Comparison of ENCODE assay signal across 27 cellular contexts in genomic region chr6:73421534-73421933, GRCh38. TPM values are rescaled to one million over a fixed set of nuclear protein-coding genes. Genes with fewer than 3 reads are reported as not detected.
DNase-seq lines count a peak whose midpoint lies in the region; ATAC-seq, FAIRE-seq and TF ChIP-seq lines count a peak whose summit lies in the region.
"Had no signal": no experiment of that assay in that cellular context is flagged by ENCODE, and none has a peak within 500 bp of the region (broad histone marks: within the 10 kb centered on the region; RNA-seq: fewer than 3 reads in every experiment).

No MANE protein-coding gene starts in this region.

- no peaks in the 10 kb centered on the region for H3K79me2 ChIP-seq in K562 (ENCODE audit: control insufficient read depth, insufficient read depth, low read length)

- peak; percentile 46; the same call in 1 of the 2 replicates for TF ChIP-seq EP300 in K562 (IDR thresholded peaks at IDR 0.05; ENCODE audit: low read length)

- no peaks in the 10 kb centered on the region for H4K20me1 ChIP-seq in K562 (replicated peaks; ENCODE audit: control insufficient read depth, insufficient read depth, low read length)

- TF ChIP-seq CTCF in Caco-2 (IDR thresholded peaks at IDR 0.05; ENCODE audit: insufficient read depth in 1 of 2, low read depth in 1 of 2, low read length in 1 of 2, severe bottlenecking in 1 of 2, unreplicated experiment in 1 of 2), result no peak
- TF ChIP-seq CTCF in K562 (IDR thresholded peaks at IDR 0.05 in 2 of 3, conservative IDR thresholded peaks at IDR 0.05 in 1 of 3; ENCODE audit: insufficient read depth in 2 of 3, low read depth in 1 of 3, low read length in 3 of 3), result no peak

- in situ Hi-C loops in K562 (cut with MboI), result no loop called here

- TF ChIP-seq POLR2A in K562 (conservative IDR thresholded peaks at IDR 0.05), result no peak

- intact Hi-C loops in activated CD4-positive, alpha-beta T cell treated with anti-CD3 and anti-CD28 coated beads, Interleukin-2, amount 10 ng/mL, durations not matched to agents 24 days and 14 days (cut with micrococcal nuclease), result no loop called here
- intact Hi-C loops in Caco-2 (cut with micrococcal nuclease; ENCODE audit: unreplicated experiment), result no loop called here
- intact Hi-C loops in K562 (cut with micrococcal nuclease), result loop anchor here (5.0 kb wide), 1 partner anchor 41 kb away; the partner anchor contains the start of gene MTO1

- H3K27ac ChIP-seq in K562 (ENCODE audit: extremely low read depth, low read depth, low read length), result peak overlapping the region; percentile 80
- H3K27ac ChIP-seq: RWPE1, SK-N-MC had no signal

- H2AFZ ChIP-seq in K562 (ENCODE audit: low read depth, low read length), result peak overlapping the region; percentile 89

- POLR2A ChIA-PET in Caco-2 (lab: Charles Lee) (no interaction called here), K562 (lab: Yijun Ruan, JAX) (no interaction called here)

- no peak for TF ChIP-seq RAD21 in K562 (CRISPR knock-in tag; conservative IDR thresholded peaks at IDR 0.05 in 1 of 2, IDR thresholded peaks at IDR 0.05 in 1 of 2)

- peak; percentile 55 for ATAC-seq in K562
- ATAC-seq in natural killer cell treated with Interleukin-12 subunit alpha and Interleukin-12 subunit beta and Interleukin-15 and Interleukin-18, amount 100 ng/mL, for 72 hours, result no peak
- ATAC-seq in HG03521 (IDR thresholded peaks at IDR 0.05; ENCODE audit: unreplicated experiment), result no peak
- ATAC-seq: activated naive CD4-positive, alpha-beta T cell treated with anti-CD3 and anti-CD28 coated beads, Interleukin-2, amount 50 U/mL, for 72 hours had no signal

- H3K4me1 ChIP-seq in Caco-2, result peaks cover 13% of the 10 kb centered on the region
- H3K4me1 ChIP-seq in K562 (replicated peaks in 1 of 2; ENCODE audit: control insufficient read depth in 2 of 2, insufficient read depth in 2 of 2, low read length in 2 of 2), result peaks cover 12 to 20% of the 10 kb centered on the region in 2 experiments; a peak in 4 of 5 replicates

- H3K4me3 ChIP-seq in Caco-2 (ENCODE audit: low read depth, low read length), result no peak overlapping the region
- H3K4me3 ChIP-seq in K562, result no peak overlapping the region
- H3K4me3 ChIP-seq: SK-N-MC, skin epidermis had no signal

- BruUV-seq in Caco-2 (replicated peaks; lab: Mats Ljungman, UMichigan) (no TSS peak), K562 (replicated peaks; lab: Mats Ljungman, UMichigan) (no TSS peak)

- no peak for FAIRE-seq in K562 (lab: Jason Lieb, UNC)
- FAIRE-seq: A204.1, astrocyte had no signal

- peaks cover 48% of the 10 kb centered on the region for H3K36me3 Mint-ChIP-seq in activated CD4-positive, alpha-beta T cell treated with anti-CD3 and anti-CD28 coated beads, Interleukin-2, amount 10 ng/mL, durations not matched to agents 24 days and 14 days (ENCODE audit: low read depth)
- peaks cover 59% of the 10 kb centered on the region for H3K36me3 Mint-ChIP-seq in Caco-2 (ENCODE audit: insufficient read depth, unreplicated experiment)
- peaks cover 15% of the 10 kb centered on the region for H3K36me3 Mint-ChIP-seq in natural killer cell treated with Interleukin-12 subunit alpha and Interleukin-12 subunit beta and Interleukin-15 and Interleukin-18, amount 100 ng/mL, for 72 hours
- H3K36me3 Mint-ChIP-seq: type B pancreatic cell had no signal

- H3K4me1 Mint-ChIP-seq in activated CD4-positive, alpha-beta T cell treated with anti-CD3 and anti-CD28 coated beads, Interleukin-2, amount 10 ng/mL, durations not matched to agents 24 days and 14 days, result peaks cover 20% of the 10 kb centered on the region
- H3K4me1 Mint-ChIP-seq in Caco-2 (ENCODE audit: low read depth, unreplicated experiment), result peaks cover 16% of the 10 kb centered on the region
- H3K4me1 Mint-ChIP-seq in natural killer cell treated with Interleukin-12 subunit alpha and Interleukin-12 subunit beta and Interleukin-15 and Interleukin-18, amount 100 ng/mL, for 72 hours (ENCODE audit: low read depth in 2 of 2), result peaks cover 19 to 22% of the 10 kb centered on the region in 2 donors

- 18% methylated on average over 2 of the region's 2 CpGs for WGBS in K562 (ENCODE audit: insufficient coverage, low coverage, missing lambda C conversion rate)

- no peaks in the 10 kb centered on the region for H3K27me3 ChIP-seq in Caco-2 (replicated peaks; ENCODE audit: control insufficient read depth, insufficient read depth, low read length)
- no peaks in the 10 kb centered on the region for H3K27me3 ChIP-seq in K562 (ENCODE audit: control insufficient read depth in 2 of 2, insufficient read depth in 2 of 2, low read length in 2 of 2)

- H3K27ac Mint-ChIP-seq in activated CD4-positive, alpha-beta T cell treated with anti-CD3 and anti-CD28 coated beads, Interleukin-2, amount 10 ng/mL, durations not matched to agents 24 days and 14 days, result peak overlapping the region; percentile 72
- H3K27ac Mint-ChIP-seq in Caco-2 (ENCODE audit: unreplicated experiment), result no peak overlapping the region
- H3K27ac Mint-ChIP-seq in natural killer cell treated with Interleukin-12 subunit alpha and Interleukin-12 subunit beta and Interleukin-15 and Interleukin-18, amount 100 ng/mL, for 72 hours, result peak overlapping the region; percentile 74 to 85
- H3K27ac Mint-ChIP-seq: activated naive CD4-positive, alpha-beta T cell treated with anti-CD3 and anti-CD28 coated beads, Interleukin-2, amount 50 U/mL, for 72 hours; type B pancreatic cell had no signal

- CTCF ChIA-PET in Caco-2 (lab: Charles Lee), result interaction anchor here (0.6 to 1.0 kb wide), 2 partner anchors 40 to 102 kb away, joined by 3 to 4 read pairs; partner anchors contain the start of gene MTO1
- CTCF ChIA-PET in K562 (lab: Yijun Ruan, JAX; ENCODE audit: low intra/inter-chr PET ratio), result no interaction called here

- no peaks in the 10 kb centered on the region for H3K9me3 Mint-ChIP-seq in activated CD4-positive, alpha-beta T cell treated with anti-CD3 and anti-CD28 coated beads, Interleukin-2, amount 10 ng/mL, durations not matched to agents 24 days and 14 days
- no peaks in the 10 kb centered on the region for H3K9me3 Mint-ChIP-seq in Caco-2 (ENCODE audit: unreplicated experiment)
- H3K9me3 Mint-ChIP-seq in natural killer cell treated with Interleukin-12 subunit alpha and Interleukin-12 subunit beta and Interleukin-15 and Interleukin-18, amount 100 ng/mL, for 72 hours, result no peaks in the 10 kb centered on the region
- H3K9me3 Mint-ChIP-seq: activated naive CD4-positive, alpha-beta T cell treated with anti-CD3 and anti-CD28 coated beads, Interleukin-2, amount 50 U/mL, for 72 hours; type B pancreatic cell had no signal

- H3K9me3 ChIP-seq in Caco-2, result no peaks in the 10 kb centered on the region
- H3K9me3 ChIP-seq in K562 (replicated peaks; ENCODE audit: control insufficient read depth, insufficient read depth, low read depth, low read length), result no peaks in the 10 kb centered on the region

- H3K4me2 ChIP-seq in K562 (ENCODE audit: insufficient read depth, low read length), result peak overlapping the region; percentile 57

- no peak for DNase-seq in activated CD4-positive, alpha-beta T cell treated with anti-CD3 and anti-CD28 coated beads, Interleukin-2, amount 10 ng/mL, durations not matched to agents 24 days and 14 days
- no peak for DNase-seq in activated CD4-positive, alpha-beta T cell treated with anti-CD3 and anti-CD28 coated beads, Interleukin-2, amount 50 U/mL, for 4 hours
- peak in 1 of 2 experiments; percentile 26 for DNase-seq in Caco-2
- DNase-seq in K562 (ENCODE audit: extremely low read depth in 1 of 4, low spot score in 3 of 4), result peak in 2 of 4 experiments; percentile 28 to 64
- DNase-seq in natural killer cell treated with Interleukin-12 subunit alpha and Interleukin-12 subunit beta and Interleukin-15 and Interleukin-18, amount 100 ng/mL, for 72 hours (ENCODE audit: low spot score), result no peak
- DNase-seq in NAMALWA (ENCODE audit: low spot score), result no peak
- no peak for DNase-seq in SIG-M5 (lab: John Stamatoyannopoulos, UW)
- DNase-seq: caudate nucleus; dermis blood vessel endothelial cell; DMS79 treated with DMSO at 0.1 percent for 48 hours; GOT3; mesenchymal stem cell; NCI-H2029 treated with DMSO at 0.1 percent for 48 hours; NCI-H774; stimulated activated CD4-positive, alpha-beta T cell treated with anti-CD3 and anti-CD28 coated beads, Interleukin-1b, Interleukin-23, amount 100 ng/mL, for 48 hours; T1000 had no signal

- H3K9ac ChIP-seq in K562 (ENCODE audit: insufficient read depth in 1 of 2, low read depth in 2 of 2, low read length in 2 of 2), result peak overlapping the region in 1 of 2 experiments; percentile 59; a peak in 2 of 4 replicates

- H3K4me3 Mint-ChIP-seq in activated CD4-positive, alpha-beta T cell treated with anti-CD3 and anti-CD28 coated beads, Interleukin-2, amount 10 ng/mL, durations not matched to agents 24 days and 14 days, result no peak overlapping the region
- H3K4me3 Mint-ChIP-seq in Caco-2 (ENCODE audit: unreplicated experiment), result peak overlapping the region; percentile 22
- no peak overlapping the region for H3K4me3 Mint-ChIP-seq in natural killer cell treated with Interleukin-12 subunit alpha and Interleukin-12 subunit beta and Interleukin-15 and Interleukin-18, amount 100 ng/mL, for 72 hours
- H3K4me3 Mint-ChIP-seq: type B pancreatic cell had no signal

- H3K27me3 Mint-ChIP-seq in activated CD4-positive, alpha-beta T cell treated with anti-CD3 and anti-CD28 coated beads, Interleukin-2, amount 10 ng/mL, durations not matched to agents 24 days and 14 days, result no peaks in the 10 kb centered on the region
- no peaks in the 10 kb centered on the region for H3K27me3 Mint-ChIP-seq in Caco-2 (ENCODE audit: insufficient read depth, unreplicated experiment)
- no peaks in the 10 kb centered on the region for H3K27me3 Mint-ChIP-seq in natural killer cell treated with Interleukin-12 subunit alpha and Interleukin-12 subunit beta and Interleukin-15 and Interleukin-18, amount 100 ng/mL, for 72 hours
- H3K27me3 Mint-ChIP-seq: type B pancreatic cell had no signal

- H3K36me3 ChIP-seq in Caco-2 (ENCODE audit: control insufficient read depth, insufficient read depth, low read length), result 0 out of 2 replicates have a peak, but pooled peaks cover 1% of the 10 kb centered on the region
- no peaks in the 10 kb centered on the region for H3K36me3 ChIP-seq in K562 (ENCODE audit: control insufficient read depth, insufficient read depth, low read length)

- H3K9me1 ChIP-seq in K562 (ENCODE audit: control insufficient read depth, insufficient read depth, low read length), result no peaks in the 10 kb centered on the region

RNA-seq across cellular contexts. Expression of gene DDX43, which starts 26.9 kb away (rescaled TPM):
- 0.26 and 0.69 TPM in 2 replicates for total RNA-seq in activated CD4-positive, alpha-beta T cell treated with anti-CD3 and anti-CD28 coated beads, Interleukin-2, amount 10 ng/mL, durations not matched to agents 24 days and 14 days
- total RNA-seq in Caco-2 (2022) (not detected in 2 replicates), K562 (2014; rRNA removed) (0.32 TPM in 1 of 2 replicates, not detected in the other), K562 (2014; rRNA removed; fragmentation: Illumina TruSeq; extraction: Trizol) (0.19 and 0.40 TPM in 2 replicates), K562 (2015; rRNA removed; fragmentation: Illumina TruSeq; extraction: Trizol) (0.19 and 0.25 TPM in 2 replicates), K562 (2021) (0.18 and 0.20 TPM in 2 replicates)
- 0.23 TPM in 1 of 2 replicates, not detected in the other for total RNA-seq in K562 (2011; cell fraction: chromatin; rRNA removed; ENCODE audit: low replicate concordance)
- total RNA-seq in K562 (2011; cell fraction: nucleolus; rRNA removed), result not detected in 2 replicates
- not detected in 2 replicates for total RNA-seq in K562 (2011; cell fraction: nucleoplasm; rRNA removed)
- polyA plus RNA-seq in K562 (2011; rRNA removed) (0.07 TPM in 1 of 2 replicates, not detected in the other), K562 (2014; fragmentation: Illumina TruSeq; extraction: Trizol) (0.12 and 0.42 TPM in 2 replicates), K562 (2014; fragmentation: Nextera tagmentation; extraction: Ambion mirVana) (under 1 TPM; 0.10 to 0.27 TPM), K562 (2014; rRNA removed) (0.57 and 0.88 TPM in 2 replicates)
- not detected in 2 replicates for polyA plus RNA-seq in K562 (2011; cell fraction: cytosol; rRNA removed)
- not detected in 2 replicates for polyA plus RNA-seq in K562 (2011; cell fraction: nucleus; rRNA removed)
- polyA plus RNA-seq in K562 (2012), result 0.23 and 0.37 TPM in 2 replicates
- not detected in 2 replicates for polyA minus RNA-seq in K562 (2011; rRNA and poly(A)+ RNA removed)
- not detected in 2 replicates for polyA minus RNA-seq in K562 (2011; cell fraction: cytosol; rRNA and poly(A)+ RNA removed)
- polyA minus RNA-seq in K562 (2011; cell fraction: nucleus; rRNA and poly(A)+ RNA removed), result not detected in 2 replicates
- 1 to 10 TPM in 1 of 2 donors, not detected in 1; 1.0 TPM for total RNA-seq in natural killer cell treated with Interleukin-12 subunit alpha and Interleukin-12 subunit beta and Interleukin-15 and Interleukin-18, amount 100 ng/mL, for 72 hours
- total RNA-seq: astrocyte, myocyte had no signal

RNA-seq across cellular contexts. Expression of gene CGAS, which starts 30.6 kb away (rescaled TPM):
- 45.0 and 49.7 TPM in 2 replicates for total RNA-seq in activated CD4-positive, alpha-beta T cell treated with anti-CD3 and anti-CD28 coated beads, Interleukin-2, amount 10 ng/mL, durations not matched to agents 24 days and 14 days
- total RNA-seq in Caco-2 (2022) (23.8 and 24.8 TPM in 2 replicates), K562 (2014; rRNA removed) (0.32 TPM in 1 of 2 replicates, not detected in the other), K562 (2014; rRNA removed; fragmentation: Illumina TruSeq; extraction: Trizol) (0.18 TPM in 1 of 2 replicates, not detected in the other), K562 (2015; rRNA removed; fragmentation: Illumina TruSeq; extraction: Trizol) (not detected in 2 replicates), K562 (2021) (0.04 and 0.11 TPM in 2 replicates)
- total RNA-seq in K562 (2011; cell fraction: chromatin; rRNA removed; ENCODE audit: low replicate concordance), result 0.16 TPM in 1 of 2 replicates, not detected in the other
- 0.17 TPM in 1 of 2 replicates, not detected in the other for total RNA-seq in K562 (2011; cell fraction: nucleolus; rRNA removed)
- total RNA-seq in K562 (2011; cell fraction: nucleoplasm; rRNA removed), result 0.59 TPM in 1 of 2 replicates, not detected in the other
- polyA plus RNA-seq in K562 (2011; rRNA removed) (0.03 and 0.06 TPM in 2 replicates), K562 (2014; fragmentation: Illumina TruSeq; extraction: Trizol) (0.06 and 0.08 TPM in 2 replicates), K562 (2014; fragmentation: Nextera tagmentation; extraction: Ambion mirVana) (under 1 TPM in 1 of 2 experiments, not detected in 1; 0.01 TPM), K562 (2014; rRNA removed) (0.13 and 0.15 TPM in 2 replicates)
- polyA plus RNA-seq in K562 (2011; cell fraction: cytosol; rRNA removed), result 0.03 TPM in 1 of 2 replicates, not detected in the other
- 0.09 TPM in 1 of 2 replicates, not detected in the other for polyA plus RNA-seq in K562 (2011; cell fraction: nucleus; rRNA removed)
- 0.07 and 0.21 TPM in 2 replicates for polyA plus RNA-seq in K562 (2012)
- 0.25 TPM in 1 of 2 replicates, not detected in the other for polyA minus RNA-seq in K562 (2011; rRNA and poly(A)+ RNA removed)
- not detected in 2 replicates for polyA minus RNA-seq in K562 (2011; cell fraction: cytosol; rRNA and poly(A)+ RNA removed)
- polyA minus RNA-seq in K562 (2011; cell fraction: nucleus; rRNA and poly(A)+ RNA removed), result 0.11 TPM in 1 of 2 replicates, not detected in the other
- total RNA-seq in natural killer cell treated with Interleukin-12 subunit alpha and Interleukin-12 subunit beta and Interleukin-15 and Interleukin-18, amount 100 ng/mL, for 72 hours, result 10 to 100 TPM; 45.5 to 78.4 TPM

RNA-seq across cellular contexts. Expression of gene MTO1, which starts 40.0 kb away (rescaled TPM):
- 35.5 and 35.7 TPM in 2 replicates for total RNA-seq in activated CD4-positive, alpha-beta T cell treated with anti-CD3 and anti-CD28 coated beads, Interleukin-2, amount 10 ng/mL, durations not matched to agents 24 days and 14 days
- 28.7 and 33.1 TPM in 2 replicates for total RNA-seq in Caco-2 (2022)
- 88.8 and 98.3 TPM in 2 replicates for total RNA-seq in K562 (2011; cell fraction: chromatin; rRNA removed; ENCODE audit: low replicate concordance)
- 52.0 and 54.5 TPM in 2 replicates for total RNA-seq in K562 (2011; cell fraction: nucleolus; rRNA removed)
- total RNA-seq in K562 (2011; cell fraction: nucleoplasm; rRNA removed), result 62.1 and 66.7 TPM in 2 replicates
- total RNA-seq in K562 (2014; rRNA removed), result 49.5 and 49.8 TPM in 2 replicates
- total RNA-seq in K562 (2014; rRNA removed; fragmentation: Illumina TruSeq; extraction: Trizol), result 62.3 and 67.2 TPM in 2 replicates
- 55.2 and 60.1 TPM in 2 replicates for total RNA-seq in K562 (2015; rRNA removed; fragmentation: Illumina TruSeq; extraction: Trizol)
- 42.3 and 53.7 TPM in 2 replicates for total RNA-seq in K562 (2021)
- polyA plus RNA-seq in K562 (2011; rRNA removed), result 50.0 and 50.6 TPM in 2 replicates
- 30.6 and 33.3 TPM in 2 replicates for polyA plus RNA-seq in K562 (2011; cell fraction: cytosol; rRNA removed)
- polyA plus RNA-seq in K562 (2011; cell fraction: nucleus; rRNA removed), result 118 and 132 TPM in 2 replicates
- polyA plus RNA-seq in K562 (2012), result 28.5 and 60.9 TPM in 2 replicates
- polyA plus RNA-seq in K562 (2014; fragmentation: Illumina TruSeq; extraction: Trizol), result 48.6 and 49.3 TPM in 2 replicates
- polyA plus RNA-seq in K562 (2014; fragmentation: Nextera tagmentation; extraction: Ambion mirVana), result 10 to 100 TPM; 33.4 to 55.1 TPM
- polyA plus RNA-seq in K562 (2014; rRNA removed), result 38.3 and 48.3 TPM in 2 replicates
- 71.5 and 81.2 TPM in 2 replicates for polyA minus RNA-seq in K562 (2011; rRNA and poly(A)+ RNA removed)
- 24.5 and 28.9 TPM in 2 replicates for polyA minus RNA-seq in K562 (2011; cell fraction: cytosol; rRNA and poly(A)+ RNA removed)
- 49.5 and 72.3 TPM in 2 replicates for polyA minus RNA-seq in K562 (2011; cell fraction: nucleus; rRNA and poly(A)+ RNA removed)
- 10 to 100 TPM; 42.9 to 76.0 TPM for total RNA-seq in natural killer cell treated with Interleukin-12 subunit alpha and Interleukin-12 subunit beta and Interleukin-15 and Interleukin-18, amount 100 ng/mL, for 72 hours

RNA-seq across cellular contexts. Expression of gene OOEP, which starts 51.8 kb away (rescaled TPM):
- 0.47 TPM in 2 replicates for total RNA-seq in activated CD4-positive, alpha-beta T cell treated with anti-CD3 and anti-CD28 coated beads, Interleukin-2, amount 10 ng/mL, durations not matched to agents 24 days and 14 days
- total RNA-seq in Caco-2 (2022), result not detected in 2 replicates
- total RNA-seq in K562 (2011; cell fraction: chromatin; rRNA removed; ENCODE audit: low replicate concordance), result not detected in 2 replicates
- not detected in 2 replicates for total RNA-seq in K562 (2011; cell fraction: nucleolus; rRNA removed)
- not detected in 2 replicates for total RNA-seq in K562 (2011; cell fraction: nucleoplasm; rRNA removed)
- total RNA-seq in K562 (2014; rRNA removed), result not detected in 2 replicates
- not detected in 2 replicates for total RNA-seq in K562 (2014; rRNA removed; fragmentation: Illumina TruSeq; extraction: Trizol)
- not detected in 2 replicates for total RNA-seq in K562 (2015; rRNA removed; fragmentation: Illumina TruSeq; extraction: Trizol)
- not detected in 2 replicates for total RNA-seq in K562 (2021)
- not detected in 2 replicates for polyA plus RNA-seq in K562 (2011; rRNA removed)
- polyA plus RNA-seq in K562 (2011; cell fraction: cytosol; rRNA removed), result not detected in 2 replicates
- not detected in 2 replicates for polyA plus RNA-seq in K562 (2011; cell fraction: nucleus; rRNA removed)
- polyA plus RNA-seq in K562 (2012), result not detected in 2 replicates
- polyA plus RNA-seq in K562 (2014; fragmentation: Illumina TruSeq; extraction: Trizol), result not detected in 2 replicates
- not detected for polyA plus RNA-seq in K562 (2014; fragmentation: Nextera tagmentation; extraction: Ambion mirVana)
- not detected in 2 replicates for polyA plus RNA-seq in K562 (2014; rRNA removed)
- polyA minus RNA-seq in K562 (2011; rRNA and poly(A)+ RNA removed), result not detected in 2 replicates
- polyA minus RNA-seq in K562 (2011; cell fraction: cytosol; rRNA and poly(A)+ RNA removed), result not detected in 2 replicates
- not detected in 2 replicates for polyA minus RNA-seq in K562 (2011; cell fraction: nucleus; rRNA and poly(A)+ RNA removed)
- total RNA-seq in natural killer cell treated with Interleukin-12 subunit alpha and Interleukin-12 subunit beta and Interleukin-15 and Interleukin-18, amount 100 ng/mL, for 72 hours, result not detected
- total RNA-seq: astrocyte, dermis blood vessel endothelial cell, glomerular endothelial cell, myocyte, omental fat pad had no signal

RNA-seq across cellular contexts. Expression of gene KHDC3L, which starts 59.1 kb away (rescaled TPM):
- total RNA-seq in activated CD4-positive, alpha-beta T cell treated with anti-CD3 and anti-CD28 coated beads, Interleukin-2, amount 10 ng/mL, durations not matched to agents 24 days and 14 days, result not detected in 2 replicates
- total RNA-seq in Caco-2 (2022), result not detected in 2 replicates
- not detected in 2 replicates for total RNA-seq in K562 (2011; cell fraction: chromatin; rRNA removed; ENCODE audit: low replicate concordance)
- total RNA-seq in K562 (2011; cell fraction: nucleolus; rRNA removed), result not detected in 2 replicates
- not detected in 2 replicates for total RNA-seq in K562 (2011; cell fraction: nucleoplasm; rRNA removed)
- not detected in 2 replicates for total RNA-seq in K562 (2014; rRNA removed)
- not detected in 2 replicates for total RNA-seq in K562 (2014; rRNA removed; fragmentation: Illumina TruSeq; extraction: Trizol)
- not detected in 2 replicates for total RNA-seq in K562 (2015; rRNA removed; fragmentation: Illumina TruSeq; extraction: Trizol)
- total RNA-seq in K562 (2021), result not detected in 2 replicates
- polyA plus RNA-seq in K562 (2011; rRNA removed), result not detected in 2 replicates
- not detected in 2 replicates for polyA plus RNA-seq in K562 (2011; cell fraction: cytosol; rRNA removed)
- polyA plus RNA-seq in K562 (2011; cell fraction: nucleus; rRNA removed), result not detected in 2 replicates
- polyA plus RNA-seq in K562 (2012), result not detected in 2 replicates
- not detected in 2 replicates for polyA plus RNA-seq in K562 (2014; fragmentation: Illumina TruSeq; extraction: Trizol)
- polyA plus RNA-seq in K562 (2014; fragmentation: Nextera tagmentation; extraction: Ambion mirVana), result not detected
- polyA plus RNA-seq in K562 (2014; rRNA removed), result not detected in 2 replicates
- not detected in 2 replicates for polyA minus RNA-seq in K562 (2011; rRNA and poly(A)+ RNA removed)
- not detected in 2 replicates for polyA minus RNA-seq in K562 (2011; cell fraction: cytosol; rRNA and poly(A)+ RNA removed)
- not detected in 2 replicates for polyA minus RNA-seq in K562 (2011; cell fraction: nucleus; rRNA and poly(A)+ RNA removed)
- total RNA-seq in natural killer cell treated with Interleukin-12 subunit alpha and Interleukin-12 subunit beta and Interleukin-15 and Interleukin-18, amount 100 ng/mL, for 72 hours, result not detected
- total RNA-seq: astrocyte, dermis blood vessel endothelial cell, glomerular endothelial cell, myocyte, omental fat pad had no signal

Comparison
In these comparisons a context has a peak if more than half of its experiments do, and no peak if none do; other contexts are left out.
1. RNA of gene CGAS, which starts 30.6 kb away (total RNA-seq): 45.5 to 78.4 TPM in natural killer cell treated with Interleukin-12 subunit alpha and Interleukin-12 subunit beta and Interleukin-15 and Interleukin-18, amount 100 ng/mL, for 72 hours, 45.0 to 49.7 TPM in activated CD4-positive, alpha-beta T cell treated with anti-CD3 and anti-CD28 coated beads, Interleukin-2, amount 10 ng/mL, durations not matched to agents 24 days and 14 days and 23.8 to 24.8 TPM in Caco-2; 0.04 to 0.59 TPM in K562; every median in the first group is over 10 times any median in the second.